In the genomic region with DNA sequence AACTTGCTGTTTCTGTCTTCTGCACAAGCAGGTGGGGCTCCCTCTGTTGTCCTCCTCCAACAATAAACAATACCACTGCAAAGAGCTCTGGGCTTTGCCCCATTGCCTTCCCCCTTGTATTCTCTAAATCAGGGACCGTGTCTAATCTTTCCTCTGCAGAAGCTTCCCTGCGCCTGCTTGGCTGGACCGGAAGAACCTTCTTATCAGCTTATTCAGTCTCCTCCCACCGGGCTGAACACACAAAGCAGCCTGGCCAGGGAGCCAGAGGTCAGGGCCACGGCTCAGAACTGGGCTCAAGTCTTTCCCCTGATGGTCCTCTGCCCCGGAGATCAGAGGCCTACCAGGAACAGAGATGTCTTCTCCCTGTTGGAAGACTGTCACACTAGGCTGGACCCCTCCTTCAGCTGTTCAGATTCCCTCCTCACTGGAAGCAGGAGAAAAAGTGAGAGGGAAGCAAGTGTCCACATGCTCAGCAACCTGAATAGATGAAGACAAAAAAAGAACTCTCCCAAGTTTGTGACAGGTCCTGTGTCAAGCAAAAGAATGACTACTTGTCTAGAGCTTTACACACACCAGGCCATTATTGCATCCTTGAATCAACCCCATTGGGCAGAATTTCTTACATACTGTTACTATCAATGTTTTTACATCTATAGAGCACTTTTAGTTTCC, we compare ENCODE assay signal across 1 cellular context.
TF ChIP-seq lines count a peak whose summit lies in the region.

No MANE protein-coding gene starts in this region.

TF ChIP-seq in HepG2, 621 proteins besides CTCF, POLR2A, EP300 and RAD21 (continued from another document and continues in another):
- TF ChIP-seq, protein P1, sequence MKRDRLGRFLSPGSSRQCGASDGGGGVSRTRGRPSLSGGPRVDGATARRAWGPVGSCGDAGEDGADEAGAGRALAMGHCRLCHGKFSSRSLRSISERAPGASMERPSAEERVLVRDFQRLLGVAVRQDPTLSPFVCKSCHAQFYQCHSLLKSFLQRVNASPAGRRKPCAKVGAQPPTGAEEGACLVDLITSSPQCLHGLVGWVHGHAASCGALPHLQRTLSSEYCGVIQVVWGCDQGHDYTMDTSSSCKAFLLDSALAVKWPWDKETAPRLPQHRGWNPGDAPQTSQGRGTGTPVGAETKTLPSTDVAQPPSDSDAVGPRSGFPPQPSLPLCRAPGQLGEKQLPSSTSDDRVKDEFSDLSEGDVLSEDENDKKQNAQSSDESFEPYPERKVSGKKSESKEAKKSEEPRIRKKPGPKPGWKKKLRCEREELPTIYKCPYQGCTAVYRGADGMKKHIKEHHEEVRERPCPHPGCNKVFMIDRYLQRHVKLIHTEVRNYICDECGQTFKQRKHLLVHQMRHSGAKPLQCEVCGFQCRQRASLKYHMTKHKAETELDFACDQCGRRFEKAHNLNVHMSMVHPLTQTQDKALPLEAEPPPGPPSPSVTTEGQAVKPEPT (CRISPR knock-in tag; IDR thresholded peaks at IDR 0.05; ENCODE audit: low read depth) = no peak
- TF ChIP-seq, protein P2, sequence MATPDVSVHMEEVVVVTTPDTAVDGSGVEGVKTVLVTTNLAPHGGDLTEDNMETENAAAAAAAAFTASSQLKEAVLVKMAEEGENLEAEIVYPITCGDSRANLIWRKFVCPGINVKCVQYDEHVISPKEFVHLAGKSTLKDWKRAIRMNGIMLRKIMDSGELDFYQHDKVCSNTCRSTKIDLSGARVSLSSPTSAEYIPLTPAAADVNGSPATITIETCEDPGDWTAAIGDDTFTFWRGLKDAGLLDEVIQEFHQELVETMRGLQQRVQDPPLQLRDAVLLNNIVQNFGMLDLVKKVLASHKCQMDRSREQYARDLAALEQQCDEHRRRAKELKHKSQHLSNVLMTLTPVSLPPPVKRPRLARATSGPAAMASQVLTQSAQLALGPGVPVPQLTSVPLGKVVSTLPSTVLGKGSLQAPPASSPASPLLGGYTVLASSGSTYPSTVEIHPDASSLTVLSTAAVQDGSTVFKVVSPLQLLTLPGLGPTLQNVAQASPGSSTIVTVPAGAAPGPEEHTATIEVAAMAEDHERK (CRISPR knock-in tag; IDR thresholded peaks at IDR 0.05; ENCODE audit: low read depth) = no peak
- TF ChIP-seq JUN (CRISPR knock-in tag; IDR thresholded peaks at IDR 0.05) (no peak), MXI1 (IDR thresholded peaks at IDR 0.05; ENCODE audit: borderline replicate concordance, low read depth, low read length) (no peak), ZNF234 (CRISPR knock-in tag; conservative IDR thresholded peaks at IDR 0.05) (no peak), ZNF747 (CRISPR knock-in tag; IDR thresholded peaks at IDR 0.05; ENCODE audit: borderline replicate concordance) (peak; percentile 46; the same call in 1 of the 2 replicates), SALL2 (CRISPR knock-in tag; IDR thresholded peaks at IDR 0.05) (0 out of 2 replicates have a peak, but pooled peaks have one; percentile 39), ZBTB40 (IDR thresholded peaks at IDR 0.05) (no peak), ZBTB40 (CRISPR knock-in tag; IDR thresholded peaks at IDR 0.05) (no peak), ZNF205 (CRISPR knock-in tag; IDR thresholded peaks at IDR 0.05) (0 out of 2 replicates have a peak, but pooled peaks have one; percentile 68), ZNF879 (CRISPR knock-in tag; IDR thresholded peaks at IDR 0.05) (no peak), TOPORS (CRISPR knock-in tag; IDR thresholded peaks at IDR 0.05) (no peak), ZNF672 (CRISPR knock-in tag; IDR thresholded peaks at IDR 0.05) (no peak), ZNF138 (CRISPR knock-in tag; IDR thresholded peaks at IDR 0.05; ENCODE audit: low read depth) (0 out of 2 replicates have a peak, but pooled peaks have one; percentile 48), ISX (CRISPR knock-in tag; conservative IDR thresholded peaks at IDR 0.05) (no peak), AGO2 (optimal IDR thresholded peaks at IDR 0.05; ENCODE audit: low read depth, low read length) (no peak), ZNF839 (CRISPR knock-in tag; IDR thresholded peaks at IDR 0.05; ENCODE audit: borderline replicate concordance) (0 out of 2 replicates have a peak, but pooled peaks have one; percentile 35), ZNF33B (CRISPR knock-in tag; IDR thresholded peaks at IDR 0.05) (no peak), PCBP2 (optimal IDR thresholded peaks at IDR 0.05; ENCODE audit: low read depth, low read length, poor library complexity, severe bottlenecking) (no peak), PLRG1 (conservative IDR thresholded peaks at IDR 0.05) (no peak), ZNF224 (CRISPR knock-in tag; IDR thresholded peaks at IDR 0.05) (no peak), ATAD3A (CRISPR knock-in tag; IDR thresholded peaks at IDR 0.05) (no peak), TFDP2 (CRISPR knock-in tag; IDR thresholded peaks at IDR 0.05) (0 out of 2 replicates have a peak, but pooled peaks have one; percentile 40)
- TF ChIP-seq, protein P3, sequence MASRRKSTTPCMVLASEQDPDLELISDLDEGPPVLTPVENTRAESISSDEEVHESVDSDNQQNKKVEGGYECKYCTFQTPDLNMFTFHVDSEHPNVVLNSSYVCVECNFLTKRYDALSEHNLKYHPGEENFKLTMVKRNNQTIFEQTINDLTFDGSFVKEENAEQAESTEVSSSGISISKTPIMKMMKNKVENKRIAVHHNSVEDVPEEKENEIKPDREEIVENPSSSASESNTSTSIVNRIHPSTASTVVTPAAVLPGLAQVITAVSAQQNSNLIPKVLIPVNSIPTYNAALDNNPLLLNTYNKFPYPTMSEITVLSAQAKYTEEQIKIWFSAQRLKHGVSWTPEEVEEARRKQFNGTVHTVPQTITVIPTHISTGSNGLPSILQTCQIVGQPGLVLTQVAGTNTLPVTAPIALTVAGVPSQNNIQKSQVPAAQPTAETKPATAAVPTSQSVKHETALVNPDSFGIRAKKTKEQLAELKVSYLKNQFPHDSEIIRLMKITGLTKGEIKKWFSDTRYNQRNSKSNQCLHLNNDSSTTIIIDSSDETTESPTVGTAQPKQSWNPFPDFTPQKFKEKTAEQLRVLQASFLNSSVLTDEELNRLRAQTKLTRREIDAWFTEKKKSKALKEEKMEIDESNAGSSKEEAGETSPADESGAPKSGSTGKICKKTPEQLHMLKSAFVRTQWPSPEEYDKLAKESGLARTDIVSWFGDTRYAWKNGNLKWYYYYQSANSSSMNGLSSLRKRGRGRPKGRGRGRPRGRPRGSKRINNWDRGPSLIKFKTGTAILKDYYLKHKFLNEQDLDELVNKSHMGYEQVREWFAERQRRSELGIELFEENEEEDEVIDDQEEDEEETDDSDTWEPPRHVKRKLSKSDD (CRISPR knock-in tag; IDR thresholded peaks at IDR 0.05; ENCODE audit: low read depth) = no peak
- TF ChIP-seq, protein P4, sequence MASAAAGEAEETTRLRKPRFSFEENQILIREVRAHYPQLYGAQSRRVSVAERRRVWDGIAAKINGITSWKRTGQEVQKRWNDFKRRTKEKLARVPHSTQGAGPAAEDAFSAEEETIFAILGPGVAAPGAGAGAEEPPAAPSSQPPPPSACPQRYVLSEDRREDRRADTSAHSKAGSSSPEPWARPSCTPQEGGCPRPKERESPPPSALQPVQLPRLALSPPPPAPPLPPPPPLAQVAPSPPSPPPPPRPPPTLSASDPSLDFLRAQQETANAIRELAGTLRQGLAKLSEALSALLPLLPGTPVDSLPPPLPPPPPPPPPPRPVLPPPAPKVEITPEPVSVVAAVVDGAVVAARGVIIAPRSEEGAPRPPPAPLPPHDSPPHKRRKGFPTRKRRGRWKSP (CRISPR knock-in tag; IDR thresholded peaks at IDR 0.05) = no peak
- TF ChIP-seq, protein P5, sequence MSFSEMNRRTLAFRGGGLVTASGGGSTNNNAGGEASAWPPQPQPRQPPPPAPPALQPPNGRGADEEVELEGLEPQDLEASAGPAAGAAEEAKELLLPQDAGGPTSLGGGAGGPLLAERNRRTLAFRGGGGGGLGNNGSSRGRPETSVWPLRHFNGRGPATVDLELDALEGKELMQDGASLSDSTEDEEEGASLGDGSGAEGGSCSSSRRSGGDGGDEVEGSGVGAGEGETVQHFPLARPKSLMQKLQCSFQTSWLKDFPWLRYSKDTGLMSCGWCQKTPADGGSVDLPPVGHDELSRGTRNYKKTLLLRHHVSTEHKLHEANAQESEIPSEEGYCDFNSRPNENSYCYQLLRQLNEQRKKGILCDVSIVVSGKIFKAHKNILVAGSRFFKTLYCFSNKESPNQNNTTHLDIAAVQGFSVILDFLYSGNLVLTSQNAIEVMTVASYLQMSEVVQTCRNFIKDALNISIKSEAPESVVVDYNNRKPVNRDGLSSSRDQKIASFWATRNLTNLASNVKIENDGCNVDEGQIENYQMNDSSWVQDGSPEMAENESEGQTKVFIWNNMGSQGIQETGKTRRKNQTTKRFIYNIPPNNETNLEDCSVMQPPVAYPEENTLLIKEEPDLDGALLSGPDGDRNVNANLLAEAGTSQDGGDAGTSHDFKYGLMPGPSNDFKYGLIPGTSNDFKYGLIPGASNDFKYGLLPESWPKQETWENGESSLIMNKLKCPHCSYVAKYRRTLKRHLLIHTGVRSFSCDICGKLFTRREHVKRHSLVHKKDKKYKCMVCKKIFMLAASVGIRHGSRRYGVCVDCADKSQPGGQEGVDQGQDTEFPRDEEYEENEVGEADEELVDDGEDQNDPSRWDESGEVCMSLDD (CRISPR knock-in tag; IDR thresholded peaks at IDR 0.05; ENCODE audit: borderline replicate concordance) = no peak
- TF ChIP-seq, protein P6, sequence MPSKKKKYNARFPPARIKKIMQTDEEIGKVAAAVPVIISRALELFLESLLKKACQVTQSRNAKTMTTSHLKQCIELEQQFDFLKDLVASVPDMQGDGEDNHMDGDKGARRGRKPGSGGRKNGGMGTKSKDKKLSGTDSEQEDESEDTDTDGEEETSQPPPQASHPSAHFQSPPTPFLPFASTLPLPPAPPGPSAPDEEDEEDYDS (CRISPR knock-in tag; IDR thresholded peaks at IDR 0.05) = peak; percentile 44
- TF ChIP-seq, protein P7, sequence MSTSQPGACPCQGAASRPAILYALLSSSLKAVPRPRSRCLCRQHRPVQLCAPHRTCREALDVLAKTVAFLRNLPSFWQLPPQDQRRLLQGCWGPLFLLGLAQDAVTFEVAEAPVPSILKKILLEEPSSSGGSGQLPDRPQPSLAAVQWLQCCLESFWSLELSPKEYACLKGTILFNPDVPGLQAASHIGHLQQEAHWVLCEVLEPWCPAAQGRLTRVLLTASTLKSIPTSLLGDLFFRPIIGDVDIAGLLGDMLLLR (CRISPR knock-in tag; IDR thresholded peaks at IDR 0.05) = no peak
